23 cellular contexts compared by ENCODE assay signal in genomic region chr15:68498076-68498475, GRCh38.
"Had no signal": no experiment of that assay in that cellular context is flagged by ENCODE, and none has a peak within 500 bp of the region (broad histone marks: within the 10 kb centered on the region; RNA-seq: fewer than 3 reads in every experiment).

No MANE protein-coding gene starts in this region.

- H3K36me3 ChIP-seq: esophagus squamous epithelium, gastroesophageal sphincter, left ventricle myocardium inferior, lower lobe of right lung, right lobe of liver, tibial artery, upper lobe of right lung had no signal

- H3K27ac ChIP-seq: esophagus squamous epithelium, gastroesophageal sphincter, left ventricle myocardium inferior, lower lobe of right lung, psoas muscle, right lobe of liver, tibial artery, upper lobe of right lung had no signal

- H3K4me3 ChIP-seq: esophagus squamous epithelium, gastroesophageal sphincter, left ventricle myocardium inferior, lower lobe of right lung, psoas muscle, right lobe of liver, tibial artery, upper lobe of right lung had no signal

- H3K4me3 Mint-ChIP-seq: immature natural killer cell; memory B cell; naive B cell; nephron progenitor cell; stimulated activated effector memory CD8-positive, alpha-beta T cell treated with anti-CD3 and anti-CD28 coated beads, Interleukin-12 subunit alpha, Interleukin-12 subunit beta, amount 100 ng/mL, for 72 hours had no signal

- H3K4me1 ChIP-seq: esophagus squamous epithelium, lower lobe of right lung, psoas muscle, right lobe of liver, upper lobe of right lung had no signal

- ATAC-seq: gastroesophageal sphincter; lower lobe of right lung; psoas muscle; right lobe of liver; stimulated activated effector memory CD8-positive, alpha-beta T cell treated with anti-CD3 and anti-CD28 coated beads, Interleukin-12 subunit alpha, Interleukin-12 subunit beta, amount 100 ng/mL, for 72 hours; stimulated activated naive CD8-positive, alpha-beta T cell treated with anti-CD3 and anti-CD28 coated beads, Interleukin-15, Interleukin-2, amounts not matched to agents 100 U/mL and 50 U/mL, for 24 hours; upper lobe of right lung had no signal

- DNase-seq: effector memory CD4-positive, alpha-beta T cell; esophagus squamous epithelium; foreskin fibroblast; glutamatergic neuron; immature natural killer cell; left ventricle myocardium inferior; lower lobe of right lung; midbrain; naive B cell; nephron progenitor cell; psoas muscle; retina; right lobe of liver; stimulated activated CD4-positive, alpha-beta T cell treated with anti-CD3 and anti-CD28 coated beads, Interleukin-4, amount 100 ng/mL, for 1 hour; stimulated activated CD8-positive, alpha-beta memory T cell treated with anti-CD3 and anti-CD28 coated beads, Interleukin-4, amount 100 ng/mL, for 48 hours; stimulated activated naive CD8-positive, alpha-beta T cell treated with anti-CD3 and anti-CD28 coated beads, Interleukin-15, Interleukin-2, amounts not matched to agents 100 U/mL and 50 U/mL, for 24 hours; upper lobe of right lung had no signal

- FAIRE-seq: endometrium, keratinocyte had no signal

- H3K27ac Mint-ChIP-seq: immature natural killer cell; memory B cell; nephron progenitor cell; stimulated activated effector memory CD8-positive, alpha-beta T cell treated with anti-CD3 and anti-CD28 coated beads, Interleukin-12 subunit alpha, Interleukin-12 subunit beta, amount 100 ng/mL, for 72 hours had no signal

- H3K27me3 ChIP-seq: right lobe of liver, tibial artery had no signal

- H3K9me3 Mint-ChIP-seq: immature natural killer cell; memory B cell; naive B cell; nephron progenitor cell; stimulated activated effector memory CD8-positive, alpha-beta T cell treated with anti-CD3 and anti-CD28 coated beads, Interleukin-12 subunit alpha, Interleukin-12 subunit beta, amount 100 ng/mL, for 72 hours had no signal

- H3K36me3 Mint-ChIP-seq: immature natural killer cell; memory B cell; naive B cell; stimulated activated effector memory CD8-positive, alpha-beta T cell treated with anti-CD3 and anti-CD28 coated beads, Interleukin-12 subunit alpha, Interleukin-12 subunit beta, amount 100 ng/mL, for 72 hours had no signal

- H3K9me3 ChIP-seq: esophagus squamous epithelium, gastroesophageal sphincter, left ventricle myocardium inferior, lower lobe of right lung, psoas muscle, right lobe of liver, tibial artery, upper lobe of right lung had no signal

- H3K4me1 Mint-ChIP-seq: immature natural killer cell; memory B cell; naive B cell; stimulated activated effector memory CD8-positive, alpha-beta T cell treated with anti-CD3 and anti-CD28 coated beads, Interleukin-12 subunit alpha, Interleukin-12 subunit beta, amount 100 ng/mL, for 72 hours had no signal
